ENCODE assay signal across 1 cellular context in genomic region chr6:45294065-45294701, GRCh38.
TF ChIP-seq lines count a peak whose summit lies in the region.
"Not testable (repeated sequence)": the region's sequence is repeated elsewhere in the genome, so short reads cannot be mapped to it uniquely, and the experiment has no call there.

No MANE protein-coding gene starts in this region.

TF ChIP-seq in K562, 482 proteins besides CTCF, POLR2A, EP300 and RAD21 (continued from another document):
- TF ChIP-seq ZBTB2 (IDR thresholded peaks at IDR 0.05) (peak; percentile 45; the same call in 1 of the 2 replicates), ETV6 (IDR thresholded peaks at IDR 0.05; ENCODE audit: borderline replicate concordance in 1 of 2, low read depth in 2 of 2, low read length in 1 of 2) (0 out of 4 replicates have a peak, but pooled peaks have one; percentile 21 to 59), EP400 (IDR thresholded peaks at IDR 0.05) (peak; percentile 44), MYNN (IDR thresholded peaks at IDR 0.05) (peak; percentile 54; the same call in 1 of the 2 replicates), NFE2 (IDR thresholded peaks at IDR 0.05; ENCODE audit: low read depth) (0 out of 2 replicates have a peak, but pooled peaks have one; percentile 10), ZNF592 (IDR thresholded peaks at IDR 0.05) (peak; percentile 47; the same call in 1 of the 2 replicates), NCOA2 (IDR thresholded peaks at IDR 0.05; ENCODE audit: partially characterized antibody in 2 of 2) (peak; percentile 36 to 70)
- TF ChIP-seq ETV6 (CRISPR knock-in tag; IDR thresholded peaks at IDR 0.05; ENCODE audit: borderline replicate concordance); MYNN (CRISPR knock-in tag; IDR thresholded peaks at IDR 0.05): not testable (repeated sequence)
TF ChIP-seq in K562: peak in this region for 109; not testable (repeated sequence) for 373.
